1 cellular context compared by ENCODE assay signal in the genomic region with DNA sequence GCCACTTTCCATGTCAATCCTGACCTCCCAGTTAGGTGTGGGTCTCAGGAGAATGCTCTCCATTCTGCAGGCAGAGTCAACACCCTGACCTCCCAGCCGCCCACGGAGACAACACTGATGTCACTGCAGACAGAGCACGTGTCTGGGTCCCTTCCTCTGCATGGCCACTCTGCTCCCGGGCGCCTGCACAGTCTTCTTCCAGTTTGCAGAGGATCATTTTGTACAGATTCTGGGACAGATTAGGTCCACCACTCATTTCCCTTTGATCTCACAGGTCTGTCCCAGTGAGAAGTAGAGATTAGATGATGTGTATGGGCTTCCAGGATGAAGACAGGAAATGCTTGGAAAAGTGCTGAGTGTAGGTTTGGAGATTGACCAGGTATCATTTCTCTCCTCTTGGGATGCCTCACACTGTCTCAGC.
TF ChIP-seq lines count a peak whose summit lies in the region.

No MANE protein-coding gene starts in this region.

TF ChIP-seq in HepG2, 621 proteins besides CTCF, POLR2A, EP300 and RAD21 (continued from another document and continues in another):
- no peak for TF ChIP-seq ZBED4 (CRISPR knock-in tag; IDR thresholded peaks at IDR 0.05; ENCODE audit: borderline replicate concordance)
- no peak for TF ChIP-seq ZNF496 (CRISPR knock-in tag; IDR thresholded peaks at IDR 0.05; ENCODE audit: insufficient replicate concordance)
- TF ChIP-seq, protein P1, sequence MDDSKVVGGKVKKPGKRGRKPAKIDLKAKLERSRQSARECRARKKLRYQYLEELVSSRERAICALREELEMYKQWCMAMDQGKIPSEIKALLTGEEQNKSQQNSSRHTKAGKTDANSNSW (CRISPR knock-in tag; IDR thresholded peaks at IDR 0.05; ENCODE audit: borderline replicate concordance) = no peak
- TF ChIP-seq, protein P2, sequence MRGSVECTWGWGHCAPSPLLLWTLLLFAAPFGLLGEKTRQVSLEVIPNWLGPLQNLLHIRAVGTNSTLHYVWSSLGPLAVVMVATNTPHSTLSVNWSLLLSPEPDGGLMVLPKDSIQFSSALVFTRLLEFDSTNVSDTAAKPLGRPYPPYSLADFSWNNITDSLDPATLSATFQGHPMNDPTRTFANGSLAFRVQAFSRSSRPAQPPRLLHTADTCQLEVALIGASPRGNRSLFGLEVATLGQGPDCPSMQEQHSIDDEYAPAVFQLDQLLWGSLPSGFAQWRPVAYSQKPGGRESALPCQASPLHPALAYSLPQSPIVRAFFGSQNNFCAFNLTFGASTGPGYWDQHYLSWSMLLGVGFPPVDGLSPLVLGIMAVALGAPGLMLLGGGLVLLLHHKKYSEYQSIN (CRISPR knock-in tag; IDR thresholded peaks at IDR 0.05; ENCODE audit: borderline replicate concordance) = no peak
- no peak for TF ChIP-seq HNRNPL (IDR thresholded peaks at IDR 0.05; ENCODE audit: low read depth, low read length)
- no peak; the same call in 1 of the 2 replicates for TF ChIP-seq MEIS1 (CRISPR knock-in tag; IDR thresholded peaks at IDR 0.05; ENCODE audit: borderline replicate concordance)
- no peak for TF ChIP-seq ZNF740 (CRISPR knock-in tag; IDR thresholded peaks at IDR 0.05)
- TF ChIP-seq ZNF235 (CRISPR knock-in tag; IDR thresholded peaks at IDR 0.05; ENCODE audit: borderline replicate concordance) = no peak
- TF ChIP-seq ZNF644 (CRISPR knock-in tag; IDR thresholded peaks at IDR 0.05; ENCODE audit: low read depth) = 0 out of 2 replicates have a peak, but pooled peaks have one; percentile 14
- TF ChIP-seq AGO2 (optimal IDR thresholded peaks at IDR 0.05; ENCODE audit: low read depth, low read length) = no peak
- no peak; the same call in 1 of the 2 replicates for TF ChIP-seq CREB3 (CRISPR knock-in tag; IDR thresholded peaks at IDR 0.05)
- TF ChIP-seq ZNF816 (CRISPR knock-in tag; IDR thresholded peaks at IDR 0.05; ENCODE audit: borderline replicate concordance) = no peak
- TF ChIP-seq NR2F6 (IDR thresholded peaks at IDR 0.05) = no peak; the same call in 1 of the 2 replicates
- TF ChIP-seq NR2F6 (CRISPR knock-in tag; IDR thresholded peaks at IDR 0.05) = peak; percentile 69; the same call in 1 of the 2 replicates
- TF ChIP-seq SMAD3 (CRISPR knock-in tag; IDR thresholded peaks at IDR 0.05) = no peak; the same call in 1 of the 2 replicates
- TF ChIP-seq PCBP1 (IDR thresholded peaks at IDR 0.05; ENCODE audit: borderline replicate concordance, low read depth, low read length) = no peak
- TF ChIP-seq ATF7-NPFF (CRISPR knock-in tag; IDR thresholded peaks at IDR 0.05; ENCODE audit: low read depth) = 0 out of 2 replicates have a peak, but pooled peaks have one; percentile 38
- peak; percentile 67; the same call in 1 of the 2 replicates for TF ChIP-seq ZBTB20 (CRISPR knock-in tag; IDR thresholded peaks at IDR 0.05; ENCODE audit: borderline replicate concordance, low read depth)
- peak; percentile 39; the same call in 1 of the 2 replicates for TF ChIP-seq AHDC1 (CRISPR knock-in tag; IDR thresholded peaks at IDR 0.05; ENCODE audit: borderline replicate concordance)
- TF ChIP-seq NCOR1 (IDR thresholded peaks at IDR 0.05; ENCODE audit: borderline replicate concordance, low read length) = no peak; the same call in 1 of the 2 replicates
- TF ChIP-seq ZNF570 (CRISPR knock-in tag; IDR thresholded peaks at IDR 0.05; ENCODE audit: borderline replicate concordance) = no peak
- TF ChIP-seq SOX6 (IDR thresholded peaks at IDR 0.05) = no peak
- no peak for TF ChIP-seq SOX6 (CRISPR knock-in tag; IDR thresholded peaks at IDR 0.05)
- TF ChIP-seq PCBP2 (optimal IDR thresholded peaks at IDR 0.05; ENCODE audit: low read depth, low read length, poor library complexity, severe bottlenecking) = no peak
- TF ChIP-seq, protein P3, sequence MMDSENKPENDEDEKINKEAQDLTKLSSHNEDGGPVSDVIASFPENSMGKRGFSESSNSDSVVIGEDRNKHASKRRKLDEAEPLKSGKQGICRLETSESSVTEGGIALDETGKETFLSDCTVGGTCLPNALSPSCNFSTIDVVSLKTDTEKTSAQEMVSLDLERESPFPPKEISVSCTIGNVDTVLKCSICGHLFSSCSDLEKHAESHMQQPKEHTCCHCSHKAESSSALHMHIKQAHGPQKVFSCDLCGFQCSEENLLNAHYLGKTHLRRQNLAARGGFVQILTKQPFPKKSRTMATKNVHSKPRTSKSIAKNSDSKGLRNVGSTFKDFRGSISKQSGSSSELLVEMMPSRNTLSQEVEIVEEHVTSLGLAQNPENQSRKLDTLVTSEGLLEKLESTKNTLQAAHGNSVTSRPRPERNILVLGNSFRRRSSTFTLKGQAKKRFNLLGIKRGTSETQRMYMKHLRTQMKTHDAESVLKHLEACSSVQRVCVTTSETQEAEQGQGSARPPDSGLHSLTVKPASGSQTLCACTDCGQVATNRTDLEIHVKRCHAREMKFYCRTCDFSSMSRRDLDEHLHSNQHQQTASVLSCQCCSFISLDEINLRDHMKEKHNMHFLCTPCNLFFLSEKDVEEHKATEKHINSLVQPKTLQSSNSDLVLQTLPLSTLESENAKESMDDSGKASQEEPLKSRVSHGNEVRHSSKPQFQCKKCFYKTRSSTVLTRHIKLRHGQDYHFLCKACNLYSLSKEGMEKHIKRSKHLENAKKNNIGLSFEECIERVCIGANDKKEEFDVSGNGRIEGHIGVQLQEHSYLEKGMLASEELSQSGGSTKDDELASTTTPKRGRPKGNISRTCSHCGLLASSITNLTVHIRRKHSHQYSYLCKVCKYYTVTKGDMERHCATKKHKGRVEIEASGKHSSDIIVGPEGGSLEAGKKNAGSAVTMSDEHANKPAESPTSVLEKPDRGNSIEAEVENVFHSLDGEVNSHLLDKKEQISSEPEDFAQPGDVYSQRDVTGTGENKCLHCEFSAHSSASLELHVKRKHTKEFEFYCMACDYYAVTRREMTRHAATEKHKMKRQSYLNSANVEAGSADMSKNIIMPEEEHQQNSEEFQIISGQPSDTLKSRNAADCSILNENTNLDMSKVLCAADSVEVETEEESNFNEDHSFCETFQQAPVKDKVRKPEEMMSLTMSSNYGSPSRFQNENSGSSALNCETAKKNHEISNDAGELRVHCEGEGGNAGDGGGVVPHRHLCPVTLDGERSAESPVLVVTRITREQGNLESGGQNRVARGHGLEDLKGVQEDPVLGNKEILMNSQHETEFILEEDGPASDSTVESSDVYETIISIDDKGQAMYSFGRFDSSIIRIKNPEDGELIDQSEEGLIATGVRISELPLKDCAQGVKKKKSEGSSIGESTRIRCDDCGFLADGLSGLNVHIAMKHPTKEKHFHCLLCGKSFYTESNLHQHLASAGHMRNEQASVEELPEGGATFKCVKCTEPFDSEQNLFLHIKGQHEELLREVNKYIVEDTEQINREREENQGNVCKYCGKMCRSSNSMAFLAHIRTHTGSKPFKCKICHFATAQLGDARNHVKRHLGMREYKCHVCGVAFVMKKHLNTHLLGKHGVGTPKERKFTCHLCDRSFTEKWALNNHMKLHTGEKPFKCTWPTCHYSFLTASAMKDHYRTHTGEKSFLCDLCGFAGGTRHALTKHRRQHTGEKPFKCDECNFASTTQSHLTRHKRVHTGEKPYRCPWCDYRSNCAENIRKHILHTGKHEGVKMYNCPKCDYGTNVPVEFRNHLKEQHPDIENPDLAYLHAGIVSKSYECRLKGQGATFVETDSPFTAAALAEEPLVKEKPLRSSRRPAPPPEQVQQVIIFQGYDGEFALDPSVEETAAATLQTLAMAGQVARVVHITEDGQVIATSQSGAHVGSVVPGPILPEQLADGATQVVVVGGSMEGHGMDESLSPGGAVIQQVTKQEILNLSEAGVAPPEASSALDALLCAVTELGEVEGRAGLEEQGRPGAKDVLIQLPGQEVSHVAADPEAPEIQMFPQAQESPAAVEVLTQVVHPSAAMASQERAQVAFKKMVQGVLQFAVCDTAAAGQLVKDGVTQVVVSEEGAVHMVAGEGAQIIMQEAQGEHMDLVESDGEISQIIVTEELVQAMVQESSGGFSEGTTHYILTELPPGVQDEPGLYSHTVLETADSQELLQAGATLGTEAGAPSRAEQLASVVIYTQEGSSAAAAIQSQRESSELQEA (CRISPR knock-in tag; IDR thresholded peaks at IDR 0.05; ENCODE audit: not compliant biosample characterization) = no peak
- no peak for TF ChIP-seq SRSF9 (IDR thresholded peaks at IDR 0.05; ENCODE audit: borderline replicate concordance, insufficient read depth, low read depth, low read length, poor library complexity, severe bottlenecking)
- TF ChIP-seq FOXC1 (CRISPR knock-in tag; IDR thresholded peaks at IDR 0.05; ENCODE audit: borderline replicate concordance) = peak; percentile 76; the same call in 1 of the 2 replicates
- peak; percentile 65; the same call in 1 of the 2 replicates for TF ChIP-seq SP4 (CRISPR knock-in tag; IDR thresholded peaks at IDR 0.05)
- no peak for TF ChIP-seq NCOA1 (CRISPR knock-in tag; IDR thresholded peaks at IDR 0.05)
- no peak for TF ChIP-seq MTF2 (CRISPR knock-in tag; IDR thresholded peaks at IDR 0.05; ENCODE audit: borderline replicate concordance)
- TF ChIP-seq, protein P4, sequence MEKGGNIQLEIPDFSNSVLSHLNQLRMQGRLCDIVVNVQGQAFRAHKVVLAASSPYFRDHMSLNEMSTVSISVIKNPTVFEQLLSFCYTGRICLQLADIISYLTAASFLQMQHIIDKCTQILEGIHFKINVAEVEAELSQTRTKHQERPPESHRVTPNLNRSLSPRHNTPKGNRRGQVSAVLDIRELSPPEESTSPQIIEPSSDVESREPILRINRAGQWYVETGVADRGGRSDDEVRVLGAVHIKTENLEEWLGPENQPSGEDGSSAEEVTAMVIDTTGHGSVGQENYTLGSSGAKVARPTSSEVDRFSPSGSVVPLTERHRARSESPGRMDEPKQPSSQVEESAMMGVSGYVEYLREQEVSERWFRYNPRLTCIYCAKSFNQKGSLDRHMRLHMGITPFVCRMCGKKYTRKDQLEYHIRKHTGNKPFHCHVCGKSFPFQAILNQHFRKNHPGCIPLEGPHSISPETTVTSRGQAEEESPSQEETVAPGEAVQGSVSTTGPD (CRISPR knock-in tag; IDR thresholded peaks at IDR 0.05) = no peak
